Comparison of ENCODE assay signal across 25 cellular contexts in genomic region chr13:99898421-99898820, GRCh38.
"Had no signal": no experiment of that assay in that cellular context is flagged by ENCODE, and none has a peak within 500 bp of the region (broad histone marks: within the 10 kb centered on the region; RNA-seq: fewer than 3 reads in every experiment).

No MANE protein-coding gene starts in this region.

- H3K36me3 Mint-ChIP-seq: activated naive CD4-positive, alpha-beta T cell treated with anti-CD3 and anti-CD28 coated beads, Interleukin-2, amount 50 U/mL, for 24 hours; IgD-negative memory B cell had no signal

- DNase-seq: activated CD4-positive, alpha-beta T cell treated with anti-CD3 and anti-CD28 coated beads for 48 hours; activated CD4-positive, alpha-beta T cell treated with anti-CD3 and anti-CD28 coated beads, Interleukin-2, amount 50 U/mL, for 48 hours; activated CD4-positive, CD25-positive, alpha-beta regulatory T cell treated with anti-CD3 and anti-CD28 coated beads, Interleukin-2, amount 50 U/mL, for 72 hours; activated CD8-positive, alpha-beta memory T cell treated with anti-CD3 and anti-CD28 coated beads, Interleukin-2, amount 10 ng/mL, durations not matched to agents 7 days and 5 days; activated effector memory CD4-positive, alpha-beta T cell treated with Interleukin-2 at 50 U/mL for 16 hours; activated naive CD4-positive, alpha-beta T cell; activated T-cell treated with anti-CD3 and anti-CD28 coated beads, Interleukin-2, amount 50 U/mL, for 24 hours; aorta; KG1; MG63; MV-4-11; NCI-H1092 treated with DMSO at 0.1 percent for 48 hours; NCI-H1417 treated with DMSO at 0.1 percent for 48 hours; NCI-H1694 treated with DMSO at 0.1 percent for 48 hours; NCI-H2029 treated with DMSO at 0.1 percent for 48 hours; NCI-H345; NCI-H510A; NCI-H526 treated with DMSO at 0.1 percent for 48 hours; NCI-H82; Peyer's patch; SHP77; T-helper 1 cell had no signal

- H3K4me3 Mint-ChIP-seq: activated CD8-positive, alpha-beta memory T cell treated with anti-CD3 and anti-CD28 coated beads, Interleukin-2, amount 10 ng/mL, durations not matched to agents 7 days and 5 days; activated naive CD4-positive, alpha-beta T cell treated with anti-CD3 and anti-CD28 coated beads, Interleukin-2, amount 50 U/mL, for 24 hours; activated T-cell treated with anti-CD3 and anti-CD28 coated beads, Interleukin-2, amount 50 U/mL, for 24 hours; activated T-helper 1 cell treated with anti-CD3 and anti-CD28 coated beads, Interleukin-12 subunit alpha, Interleukin-12 subunit beta, Interleukin-2, Interleukin-4 antibody, amounts not matched to agents 30 ng/mL and 10 ng/mL and 1 ng/mL, durations not matched to agents 14 hours and 24 hours and 36 hours had no signal

- H3K9me3 Mint-ChIP-seq: activated naive CD4-positive, alpha-beta T cell treated with anti-CD3 and anti-CD28 coated beads, Interleukin-2, amount 50 U/mL, for 24 hours; activated T-cell treated with anti-CD3 and anti-CD28 coated beads, Interleukin-2, amount 50 U/mL, for 24 hours; activated T-helper 1 cell treated with anti-CD3 and anti-CD28 coated beads, Interleukin-12 subunit alpha, Interleukin-12 subunit beta, Interleukin-2, Interleukin-4 antibody, amounts not matched to agents 30 ng/mL and 10 ng/mL and 1 ng/mL, durations not matched to agents 14 hours and 24 hours and 36 hours had no signal

- ATAC-seq: activated CD8-positive, alpha-beta memory T cell treated with anti-CD3 and anti-CD28 coated beads, Interleukin-2, amount 10 ng/mL, durations not matched to agents 7 days and 5 days had no signal

- H3K27ac ChIP-seq: Peyer's patch had no signal

- H3K27ac Mint-ChIP-seq: activated CD8-positive, alpha-beta memory T cell treated with anti-CD3 and anti-CD28 coated beads, Interleukin-2, amount 10 ng/mL, durations not matched to agents 7 days and 5 days; activated naive CD4-positive, alpha-beta T cell treated with anti-CD3 and anti-CD28 coated beads, Interleukin-2, amount 50 U/mL, for 24 hours; activated T-cell treated with anti-CD3 and anti-CD28 coated beads, Interleukin-2, amount 50 U/mL, for 24 hours; activated T-helper 1 cell treated with anti-CD3 and anti-CD28 coated beads, Interleukin-12 subunit alpha, Interleukin-12 subunit beta, Interleukin-2, Interleukin-4 antibody, amounts not matched to agents 30 ng/mL and 10 ng/mL and 1 ng/mL, durations not matched to agents 14 hours and 24 hours and 36 hours; IgD-negative memory B cell had no signal

- H3K27me3 ChIP-seq: MG63 had no signal
